Comparison of ENCODE assay signal across 8 cellular contexts in the genomic region with DNA sequence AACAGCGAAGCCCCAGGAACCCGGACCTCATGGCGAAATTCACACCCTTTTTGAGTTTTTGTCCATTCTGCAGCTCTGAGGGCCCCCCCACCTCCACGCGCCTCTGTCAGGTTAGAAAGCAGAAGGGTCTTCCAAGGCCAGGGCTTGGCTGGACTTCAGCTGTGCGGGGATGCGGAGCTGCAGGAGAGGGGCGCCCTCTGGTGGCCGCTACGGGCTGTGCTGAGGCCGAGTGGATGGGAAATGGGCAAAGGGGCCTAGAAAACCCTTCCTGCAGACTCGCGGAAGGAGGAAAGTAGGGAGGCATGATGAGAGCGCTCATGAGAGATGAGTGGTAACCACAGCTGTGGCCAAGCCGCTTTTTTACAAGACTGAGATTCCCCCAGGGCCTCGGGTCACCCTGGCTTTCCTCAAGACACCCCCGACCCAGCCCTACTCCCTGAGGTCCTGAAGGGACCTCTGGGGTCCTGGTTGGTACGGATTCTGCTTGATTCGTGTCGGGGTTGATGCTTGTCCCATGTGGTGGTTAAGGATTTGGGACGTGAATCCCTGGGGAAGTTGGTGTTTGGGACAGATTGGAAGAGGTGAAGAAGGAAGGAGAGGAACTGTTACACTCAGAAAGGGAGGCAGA.
DNase-seq lines count a peak whose midpoint lies in the region; ATAC-seq, FAIRE-seq and TF ChIP-seq lines count a peak whose summit lies in the region.
"Not testable (repeated sequence)": the region's sequence is repeated elsewhere in the genome, so short reads cannot be mapped to it uniquely, and the experiment has no call there.

No MANE protein-coding gene starts in this region.

- H4K20me1 ChIP-seq in GM23338 (replicated peaks; ENCODE audit: insufficient read depth); K562 (replicated peaks; ENCODE audit: control insufficient read depth, insufficient read depth, low read length): not testable (repeated sequence)

- not testable (repeated sequence) for TF ChIP-seq POLR2A in K562 (conservative IDR thresholded peaks at IDR 0.05)

- not testable (repeated sequence) for H3K4me3 ChIP-seq in GM23338, K562, heart right ventricle, mucosa of descending colon

- H3K27ac ChIP-seq in GM23338 (ENCODE audit: low read depth); K562 (ENCODE audit: extremely low read depth, low read depth, low read length); heart right ventricle: not testable (repeated sequence)

- in situ Hi-C loops in K562 (cut with MboI), result not testable (repeated sequence)

- H3K4me2 ChIP-seq in GM23338; K562 (ENCODE audit: insufficient read depth, low read length): not testable (repeated sequence)

- H3K79me2 ChIP-seq in GM23338 (replicated peaks; ENCODE audit: insufficient read depth); K562 (ENCODE audit: control insufficient read depth, insufficient read depth, low read length): not testable (repeated sequence)

- ATAC-seq in GM23338 (peak; percentile 99), HG03354 (IDR thresholded peaks at IDR 0.05; ENCODE audit: poor library complexity, severe bottlenecking, unreplicated experiment) (peak; percentile 73), WTC11 (peak; percentile 98), K562 (peak; percentile 99), heart right ventricle (peak in 5 of 8 donors; percentile 58 to 84 (median 70)), mucosa of descending colon (peak; percentile 84)
- peak; percentile 79 for ATAC-seq in stimulated activated naive CD8-positive, alpha-beta T cell treated with anti-CD3 and anti-CD28 coated beads, Interleukin-15, amount 100 ng/mL, for 72 hours

- CTCF ChIA-PET in WTC11 (lab: Charles Lee); K562 (lab: Yijun Ruan, JAX; ENCODE audit: low intra/inter-chr PET ratio): not testable (repeated sequence)

- not testable (repeated sequence) for H3F3A ChIP-seq in GM23338 (replicated peaks; ENCODE audit: low read depth)

- POLR2A ChIA-PET in WTC11 (lab: Charles Lee); K562 (lab: Yijun Ruan, JAX): not testable (repeated sequence)

- not testable (repeated sequence) for H3K36me3 ChIP-seq in GM23338 (ENCODE audit: insufficient read depth); K562 (ENCODE audit: control insufficient read depth, insufficient read depth, low read length); heart right ventricle; mucosa of descending colon (ENCODE audit: low read depth)

- not testable (repeated sequence) for H3K9me3 ChIP-seq in K562 (replicated peaks; ENCODE audit: control insufficient read depth, insufficient read depth, low read depth, low read length); heart right ventricle; mucosa of descending colon

- not testable (repeated sequence) for H3K4me1 Mint-ChIP-seq in GM23338; WTC11; stimulated activated naive CD8-positive, alpha-beta T cell treated with anti-CD3 and anti-CD28 coated beads, Interleukin-15, amount 100 ng/mL, for 72 hours

- no CpG with 5 or more reads among the region's 21 CpGs for WGBS in K562 (ENCODE audit: insufficient coverage, low coverage, missing lambda C conversion rate)
- WGBS in heart right ventricle, 2 donors, result 45% methylated on average over 3 of the region's 21 CpGs; no CpG with 5 or more reads in 1 of the 2 donors

- BruUV-seq in K562 (replicated peaks; lab: Mats Ljungman, UMichigan), result not testable (repeated sequence)

- H3K9me2 ChIP-seq in GM23338 (ENCODE audit: insufficient read depth), result not testable (repeated sequence)

- H3K27me3 ChIP-seq in GM23338 (ENCODE audit: insufficient read depth); K562 (ENCODE audit: control insufficient read depth in 2 of 2, insufficient read depth in 2 of 2, low read length in 2 of 2); heart right ventricle: not testable (repeated sequence)

- H3K27ac Mint-ChIP-seq in GM23338; WTC11; stimulated activated naive CD8-positive, alpha-beta T cell treated with anti-CD3 and anti-CD28 coated beads, Interleukin-15, amount 100 ng/mL, for 72 hours: not testable (repeated sequence)

- FAIRE-seq in GM18507 (lab: Jason Lieb, UNC) (peak; percentile 84), K562 (lab: Jason Lieb, UNC) (peak; percentile 86)

- not testable (repeated sequence) for H3K9me3 Mint-ChIP-seq in GM23338; WTC11; stimulated activated naive CD8-positive, alpha-beta T cell treated with anti-CD3 and anti-CD28 coated beads, Interleukin-15, amount 100 ng/mL, for 72 hours

- H3K4me3 Mint-ChIP-seq in GM23338; WTC11; stimulated activated naive CD8-positive, alpha-beta T cell treated with anti-CD3 and anti-CD28 coated beads, Interleukin-15, amount 100 ng/mL, for 72 hours: not testable (repeated sequence)

- H3K4me1 ChIP-seq in GM23338 (ENCODE audit: insufficient read depth); K562 (replicated peaks in 1 of 2; ENCODE audit: control insufficient read depth in 2 of 2, insufficient read depth in 2 of 2, low read length in 2 of 2); heart right ventricle; mucosa of descending colon (ENCODE audit: low read depth): not testable (repeated sequence)

- intact Hi-C loops in K562 (cut with micrococcal nuclease); heart right ventricle (cut with DNase I); mucosa of descending colon (cut with DNase I, micrococcal nuclease): not testable (repeated sequence)

- not testable (repeated sequence) for H2AFZ ChIP-seq in GM23338; K562 (ENCODE audit: low read depth, low read length)

- TF ChIP-seq EP300 in K562 (IDR thresholded peaks at IDR 0.05; ENCODE audit: low read length), result not testable (repeated sequence)

- not testable (repeated sequence) for DNase-seq in GM18507 (ENCODE audit: extremely low spot score, insufficient read length, low read depth); GM23338 (ENCODE audit: low spot score); WTC11 (ENCODE audit: low spot score); K562 (ENCODE audit: extremely low read depth in 1 of 4, low spot score in 3 of 4); heart right ventricle; mucosa of descending colon; stimulated activated naive CD8-positive, alpha-beta T cell treated with anti-CD3 and anti-CD28 coated beads, Interleukin-15, amount 100 ng/mL, for 72 hours

- not testable (repeated sequence) for H3K27me3 Mint-ChIP-seq in GM23338 (ENCODE audit: insufficient read depth, low read depth, poor library complexity); WTC11 (ENCODE audit: low read depth); stimulated activated naive CD8-positive, alpha-beta T cell treated with anti-CD3 and anti-CD28 coated beads, Interleukin-15, amount 100 ng/mL, for 72 hours

- H3K9ac ChIP-seq in K562 (ENCODE audit: insufficient read depth in 1 of 2, low read depth in 2 of 2, low read length in 2 of 2), result not testable (repeated sequence)

- H3K36me3 Mint-ChIP-seq in GM23338 (ENCODE audit: low read depth); WTC11: not testable (repeated sequence)

- TF ChIP-seq CTCF in GM23338 (conservative IDR thresholded peaks at IDR 0.05; ENCODE audit: low read depth in 2 of 2); WTC11 (IDR thresholded peaks at IDR 0.05); K562 (IDR thresholded peaks at IDR 0.05 in 2 of 3, conservative IDR thresholded peaks at IDR 0.05 in 1 of 3; ENCODE audit: insufficient read depth in 2 of 3, low read depth in 1 of 3, low read length in 3 of 3); heart right ventricle (IDR thresholded peaks at IDR 0.05); mucosa of descending colon (IDR thresholded peaks at IDR 0.05): not testable (repeated sequence)

- TF ChIP-seq RAD21 in K562 (CRISPR knock-in tag; conservative IDR thresholded peaks at IDR 0.05 in 1 of 2, IDR thresholded peaks at IDR 0.05 in 1 of 2), result not testable (repeated sequence)

- H3K9me1 ChIP-seq in K562 (ENCODE audit: control insufficient read depth, insufficient read depth, low read length), result not testable (repeated sequence)
